8 cellular contexts compared by ENCODE assay signal in the genomic region with DNA sequence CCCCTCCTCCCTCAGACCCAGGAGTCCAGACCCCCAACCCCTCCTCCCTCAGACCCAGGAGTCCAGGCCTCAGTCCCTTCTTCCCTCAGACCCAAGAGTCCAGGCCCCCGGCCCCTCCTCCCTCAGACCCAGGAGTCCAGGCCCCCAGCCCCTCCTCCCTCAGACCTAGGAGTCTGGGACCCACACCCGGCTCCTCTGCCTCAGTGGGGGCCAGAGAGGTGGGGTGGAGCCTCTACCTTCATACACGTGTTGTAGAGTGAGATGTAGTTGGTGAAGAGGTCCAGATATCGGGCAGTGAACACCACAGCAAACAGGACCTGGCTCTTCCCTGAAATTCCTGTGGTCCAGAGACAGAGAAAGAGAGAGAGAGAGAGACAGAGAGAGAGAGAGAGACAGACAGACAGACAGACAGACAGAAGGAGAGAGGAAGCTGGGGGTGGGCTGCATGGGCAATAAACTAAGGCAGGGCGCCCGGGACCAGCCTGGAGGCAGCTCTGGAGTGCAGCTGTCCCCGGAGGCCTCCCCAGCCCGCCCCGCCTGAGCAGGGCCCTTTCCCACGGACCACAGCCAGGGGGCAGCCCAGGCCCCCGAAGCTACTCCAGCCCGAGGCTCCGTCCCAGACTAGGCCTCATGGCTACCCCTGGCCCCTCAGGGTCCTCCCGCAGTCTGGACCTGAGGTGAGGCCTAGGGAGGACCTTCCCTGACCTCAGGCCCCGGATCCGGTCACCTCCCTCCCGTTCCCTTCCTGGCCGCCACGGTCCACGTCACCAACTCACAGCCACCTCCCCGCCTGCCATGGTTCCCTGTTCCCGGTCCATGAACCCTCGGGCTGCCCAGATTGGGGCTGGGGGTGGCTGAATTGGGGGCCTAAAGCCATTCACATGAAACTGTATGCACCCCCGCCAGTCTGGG. TPM values are rescaled to one million over a fixed set of nuclear protein-coding genes. Genes with fewer than 3 reads are reported as not detected.
A peak's percentile ranks its signal among the peaks of the same experiment; 100 is the strongest.
DNase-seq lines count a peak whose midpoint lies in the region; ATAC-seq and TF ChIP-seq lines count a peak whose summit lies in the region.

No MANE protein-coding gene starts in this region.

- no peaks in the 10 kb centered on the region for H3K9me3 Mint-ChIP-seq in activated B cell treated with CpG ODN at 0.5 μM for 24 hours

- peak overlapping the region; percentile 88 for H3K27ac Mint-ChIP-seq in activated B cell treated with CpG ODN at 0.5 μM for 24 hours

- POLR2A ChIA-PET in activated B cell treated with CpG ODN at 0.5 μM for 24 hours (lab: Charles Lee) = interaction anchor here (0.5 to 2.1 kb wide), 10 partner anchors 13 to 490 kb away, joined by 3 to 30 read pairs (median 8); partner anchors contain the start of genes RPL18, SPHK2, SYNGR4 and TMEM143

- peaks cover 11% of the 10 kb centered on the region for H3K27me3 Mint-ChIP-seq in activated B cell treated with CpG ODN at 0.5 μM for 24 hours

- peaks cover 30% of the 10 kb centered on the region for H3K4me1 Mint-ChIP-seq in activated B cell treated with CpG ODN at 0.5 μM for 24 hours

- DNase-seq in NCI-H82 (lab: John Stamatoyannopoulos, UW) (peak; percentile 80), NCI-H82 treated with DMSO at 0.1 percent for 48 hours (lab: John Stamatoyannopoulos, UW; ENCODE audit: unreplicated experiment) (no peak), LHCN-M2 (ENCODE audit: low read depth) (peak; percentile 57), activated B cell treated with CpG ODN at 0.5 μM for 24 hours (peak; percentile 57), iris pigment epithelial cell (ENCODE audit: low read depth) (peak; percentile 68)
- peak; percentile 44 for DNase-seq in central memory CD4-positive, alpha-beta T cell
- DNase-seq in stimulated activated CD4-positive, alpha-beta T cell treated with anti-CD3 and anti-CD28 coated beads, Interleukin-12 subunit alpha, Interleukin-12 subunit beta, amount 100 ng/mL, for 4 hours = peak; percentile 58

- ATAC-seq in activated B cell treated with CpG ODN at 0.5 μM for 24 hours (ENCODE audit: low read depth) (peak; percentile 74), GM21737 (IDR thresholded peaks at IDR 0.05; ENCODE audit: unreplicated experiment) (no peak)

- CTCF ChIA-PET in activated B cell treated with CpG ODN at 0.5 μM for 24 hours (lab: Charles Lee) = interaction anchor here (1.1 to 2.2 kb wide), 11 partner anchors 11 to 221 kb away, joined by 3 to 22 read pairs (median 5); partner anchors contain the start of genes SYNGR4 and TMEM143

- H3K4me3 Mint-ChIP-seq in activated B cell treated with CpG ODN at 0.5 μM for 24 hours = peak overlapping the region; percentile 96

- TF ChIP-seq CTCF in activated B cell treated with CpG ODN at 0.5 μM for 24 hours (IDR thresholded peaks at IDR 0.05) = no peak

- intact Hi-C loops in activated B cell treated with CpG ODN at 0.5 μM for 24 hours (cut with micrococcal nuclease) = loop anchor here (1.0 to 5.0 kb wide), 7 partner anchors 26 to 194 kb away; partner anchors contain the start of genes CYTH2, GRWD1, LMTK3 and SYNGR4

- H3K36me3 Mint-ChIP-seq in activated B cell treated with CpG ODN at 0.5 μM for 24 hours (ENCODE audit: low read depth) = peaks cover 38% of the 10 kb centered on the region

RNA-seq across cellular contexts. Expression of gene KDELR1, which starts 0.9 kb away (rescaled TPM):
- total RNA-seq in LHCN-M2 (2014; rRNA removed) = 115 and 121 TPM in 2 replicates
- 271 TPM for polyA plus RNA-seq in LHCN-M2 (2012)
- total RNA-seq in activated B cell treated with CpG ODN at 0.5 μM for 24 hours = 50.8 and 51.9 TPM in 2 replicates

RNA-seq across cellular contexts. Expression of gene GRIN2D, which starts 3.0 kb away (rescaled TPM):
- total RNA-seq in LHCN-M2 (2014; rRNA removed) = not detected in 2 replicates
- 0.17 TPM for polyA plus RNA-seq in LHCN-M2 (2012)
- total RNA-seq in activated B cell treated with CpG ODN at 0.5 μM for 24 hours = 0.93 and 1.2 TPM in 2 replicates

RNA-seq across cellular contexts. Expression of gene SYNGR4, which starts 26.3 kb away (rescaled TPM):
- total RNA-seq in LHCN-M2 (2014; rRNA removed) (not detected in 2 replicates), activated B cell treated with CpG ODN at 0.5 μM for 24 hours (not detected in 2 replicates)
- not detected for polyA plus RNA-seq in LHCN-M2 (2012)

RNA-seq across cellular contexts. Expression of gene TMEM143, which starts 26.7 kb away (rescaled TPM):
- total RNA-seq in LHCN-M2 (2014; rRNA removed) (7.3 and 7.6 TPM in 2 replicates), activated B cell treated with CpG ODN at 0.5 μM for 24 hours (10.2 and 10.5 TPM in 2 replicates)
- 5.8 TPM for polyA plus RNA-seq in LHCN-M2 (2012)

RNA-seq across cellular contexts. Expression of gene GRWD1, which starts 55.3 kb away (rescaled TPM):
- total RNA-seq in LHCN-M2 (2014; rRNA removed) (66.9 and 70.5 TPM in 2 replicates), activated B cell treated with CpG ODN at 0.5 μM for 24 hours (63.4 and 71.4 TPM in 2 replicates)
- polyA plus RNA-seq in LHCN-M2 (2012) = 26.8 TPM
